In genomic region chrX:129726307-129727111, GRCh38 we compare ENCODE assay signal across 8 cellular contexts. TPM values are rescaled to one million over a fixed set of nuclear protein-coding genes. Genes with fewer than 3 reads are reported as not detected.
DNase-seq lines count a peak whose midpoint lies in the region; ATAC-seq and TF ChIP-seq lines count a peak whose summit lies in the region.

No MANE protein-coding gene starts in this region.

- peak; percentile 15 to 44 for DNase-seq in activated CD4-positive, alpha-beta T cell treated with anti-CD3 and anti-CD28 coated beads for 24 hours (ENCODE audit: low read depth in 2 of 2)
- DNase-seq in activated CD4-positive, alpha-beta T cell treated with anti-CD3 and anti-CD28 coated beads for 1 hour = no peak
- DNase-seq in NCI-H1930 (lab: John Stamatoyannopoulos, UW) (peak; percentile 0 to 36), fibroblast of villous mesenchyme (ENCODE audit: low read depth) (peak; percentile 66), occipital lobe (lab: John Stamatoyannopoulos, UW) (peak; percentile 22), cerebellum (ENCODE audit: low spot score) (no peak)
- DNase-seq in activated CD8-positive, alpha-beta memory T cell treated with anti-CD3 and anti-CD28 coated beads, Interleukin-2, amount 50 U/mL, for 48 hours = peak; percentile 67

- H3K4me3 ChIP-seq in fibroblast of villous mesenchyme (ENCODE audit: low read depth, low read length) = no peak overlapping the region

- ATAC-seq in HG02798 (IDR thresholded peaks at IDR 0.05; ENCODE audit: poor library complexity, unreplicated experiment) = no peak

- TF ChIP-seq CTCF in fibroblast of villous mesenchyme (IDR thresholded peaks at IDR 0.05; ENCODE audit: insufficient read depth, low read depth, low read length) = peak; percentile 78

RNA-seq across cellular contexts. Expression of gene XPNPEP2, which starts 12.3 kb away (rescaled TPM):
- under 0.01 TPM in 1 of 2 replicates, not detected in the other for total RNA-seq in fibroblast of villous mesenchyme
- 0.31 TPM for total RNA-seq in occipital lobe
- total RNA-seq in cerebellum = 1.5 TPM

RNA-seq across cellular contexts. Expression of gene SASH3, which starts 53.2 kb away (rescaled TPM):
- total RNA-seq in fibroblast of villous mesenchyme = not detected in 2 replicates
- 0.62 TPM for total RNA-seq in occipital lobe
- 1.8 TPM for total RNA-seq in cerebellum

Comparison
In these comparisons a context has a peak if more than half of its experiments do, and no peak if none do; other contexts are left out.
1. DNase-seq: peak in activated CD4-positive, alpha-beta T cell treated with anti-CD3 and anti-CD28 coated beads for 24 hours (2 of 2), NCI-H1930 (2 of 2), activated CD8-positive, alpha-beta memory T cell treated with anti-CD3 and anti-CD28 coated beads, Interleukin-2, amount 50 U/mL, for 48 hours (single experiment), fibroblast of villous mesenchyme (single experiment) and occipital lobe (single experiment); none in activated CD4-positive, alpha-beta T cell treated with anti-CD3 and anti-CD28 coated beads for 1 hour (single experiment) and cerebellum (single experiment).